Comparison of ENCODE assay signal across 39 cellular contexts in genomic region chr17:67007266-67007665, GRCh38. TPM values are rescaled to one million over a fixed set of nuclear protein-coding genes. Genes with fewer than 3 reads are reported as not detected.
"Had no signal": no experiment of that assay in that cellular context is flagged by ENCODE, and none has a peak within 500 bp of the region (broad histone marks: within the 10 kb centered on the region; RNA-seq: fewer than 3 reads in every experiment).

No MANE protein-coding gene starts in this region.

- H3K9me3 ChIP-seq: adrenal gland, ascending aorta, body of pancreas had no signal

- H3K36me3 ChIP-seq: adrenal gland, ascending aorta, brain microvascular endothelial cell, breast epithelium, cardiac muscle cell had no signal

- ATAC-seq: activated naive CD4-positive, alpha-beta T cell treated with anti-CD3 and anti-CD28 coated beads, Interleukin-2, amount 50 U/mL, for 72 hours; activated naive CD8-positive, alpha-beta T cell treated with anti-CD3 and anti-CD28 coated beads, Interleukin-2, amount 50 U/mL, for 24 hours; activated T-cell treated with anti-CD3 and anti-CD28 coated beads, Interleukin-2, amount 50 U/mL, for 4 hours; activated T-cell treated with anti-CD3 and anti-CD28 coated beads, Interleukin-2, amount 50 U/mL, for 72 hours; activated T-helper 17 cell treated with anti-CD3 and anti-CD28 coated beads, Interleukin-2, amount 50 U/mL, for 72 hours; body of pancreas had no signal

- H3K4me3 ChIP-seq: adrenal gland, ascending aorta, body of pancreas, breast epithelium, cardiac muscle cell had no signal

- H3K4me1 ChIP-seq: adrenal gland, ascending aorta, body of pancreas, breast epithelium had no signal

- DNase-seq: activated effector memory CD4-positive, alpha-beta T cell treated with anti-CD3 and anti-CD28 coated beads, Interleukin-2, amount 50 U/mL, for 16 hours; activated effector memory CD4-positive, alpha-beta T cell treated with Interleukin-2 at 50 U/mL for 16 hours; activated gamma-delta T cell; activated gamma-delta T cell treated with Interleukin-2 at 50 U/mL for 16 hours; activated naive CD4-positive, alpha-beta T cell; activated naive CD4-positive, alpha-beta T cell treated with anti-CD3 and anti-CD28 coated beads for 36 hours; activated naive CD4-positive, alpha-beta T cell treated with anti-CD3 and anti-CD28 coated beads, Interleukin-2, amount 10 ng/mL, durations not matched to agents 7 days and 5 days; activated naive CD4-positive, alpha-beta T cell treated with anti-CD3 and anti-CD28 coated beads, Interleukin-2, amount 50 U/mL, for 16 hours; activated naive CD4-positive, alpha-beta T cell treated with Interleukin-2 at 50 U/mL for 16 hours; activated naive CD8-positive, alpha-beta T cell treated with anti-CD3 and anti-CD28 coated beads for 36 hours; activated naive CD8-positive, alpha-beta T cell treated with anti-CD3 and anti-CD28 coated beads, Interleukin-2, amount 10 ng/mL, durations not matched to agents 7 days and 5 days; activated naive CD8-positive, alpha-beta T cell treated with anti-CD3 and anti-CD28 coated beads, Interleukin-2, amount 50 U/mL, for 24 hours; activated T-cell treated with anti-CD3 and anti-CD28 coated beads, Interleukin-2, amount 50 U/mL, for 24 hours; activated T-cell treated with anti-CD3 and anti-CD28 coated beads, Interleukin-2, amount 50 U/mL, for 4 hours; activated T-cell treated with anti-CD3 and anti-CD28 coated beads, Interleukin-2, amount 50 U/mL, for 48 hours; activated T-cell treated with anti-CD3 and anti-CD28 coated beads, Interleukin-2, amount 50 U/mL, for 72 hours; adrenal gland; amniotic stem cell; amygdala; anterior cingulate cortex; aorta; body of pancreas; brain microvascular endothelial cell; caudate nucleus; central memory CD4-positive, alpha-beta T cell; cerebellar nuclear complex had no signal

- H3K27me3 ChIP-seq: adrenal gland, ascending aorta, body of pancreas, brain microvascular endothelial cell, breast epithelium, cardiac muscle cell had no signal

- H3K27ac ChIP-seq: adrenal gland, ascending aorta, body of pancreas, brain microvascular endothelial cell, breast epithelium, cardiac muscle cell had no signal

- FAIRE-seq: astrocyte, bronchial epithelial cell had no signal

RNA-seq across cellular contexts. Expression of gene CACNG1, which starts 37.1 kb away (rescaled TPM):
- total RNA-seq: activated naive CD4-positive, alpha-beta T cell treated with anti-CD3 and anti-CD28 coated beads for 36 hours; activated naive CD4-positive, alpha-beta T cell treated with anti-CD3 and anti-CD28 coated beads, Interleukin-2, amount 50 U/mL, for 72 hours; activated naive CD8-positive, alpha-beta T cell treated with anti-CD3 and anti-CD28 coated beads for 36 hours; activated naive CD8-positive, alpha-beta T cell treated with anti-CD3 and anti-CD28 coated beads, Interleukin-2, amount 10 ng/mL, durations not matched to agents 7 days and 5 days; activated T-cell treated with anti-CD3 and anti-CD28 coated beads, Interleukin-2, amount 50 U/mL, for 4 hours; activated T-cell treated with anti-CD3 and anti-CD28 coated beads, Interleukin-2, amount 50 U/mL, for 72 hours; activated T-helper 1 cell treated with anti-CD3 and anti-CD28 coated beads, Interleukin-12 subunit alpha, Interleukin-12 subunit beta, Interleukin-2, Interleukin-4 antibody, amounts not matched to agents 30 ng/mL and 10 ng/mL and 1 ng/mL, durations not matched to agents 14 hours and 24 hours and 36 hours; activated T-helper 17 cell treated with anti-CD3 and anti-CD28 coated beads, Interleukin-2, amount 50 U/mL, for 72 hours; activated T-helper 2 cell treated with anti-CD3 and anti-CD28 coated beads, Interferon-gamma antibody, Interleukin-2, Interleukin-4, amounts not matched to agents 10 μg/mL and 5 μg/mL and 100 μg/mL, durations not matched to agents 14 hours and 24 hours and 36 hours; aorta; ascending aorta; astrocyte; body of pancreas; breast epithelium; bronchial epithelial cell; cardiac muscle cell; cardiac septum; cerebellum; chondrocyte had no signal
- polyA plus RNA-seq: adipose tissue, cardiac muscle cell had no signal

RNA-seq across cellular contexts. Expression of gene CACNG4, which starts 42.8 kb away (rescaled TPM):
- total RNA-seq: activated naive CD4-positive, alpha-beta T cell treated with anti-CD3 and anti-CD28 coated beads for 36 hours; activated naive CD4-positive, alpha-beta T cell treated with anti-CD3 and anti-CD28 coated beads, Interleukin-2, amount 50 U/mL, for 72 hours; activated naive CD8-positive, alpha-beta T cell treated with anti-CD3 and anti-CD28 coated beads for 36 hours; activated naive CD8-positive, alpha-beta T cell treated with anti-CD3 and anti-CD28 coated beads, Interleukin-2, amount 10 ng/mL, durations not matched to agents 7 days and 5 days; activated T-cell treated with anti-CD3 and anti-CD28 coated beads, Interleukin-2, amount 50 U/mL, for 72 hours; activated T-helper 1 cell treated with anti-CD3 and anti-CD28 coated beads, Interleukin-12 subunit alpha, Interleukin-12 subunit beta, Interleukin-2, Interleukin-4 antibody, amounts not matched to agents 30 ng/mL and 10 ng/mL and 1 ng/mL, durations not matched to agents 14 hours and 24 hours and 36 hours; activated T-helper 17 cell treated with anti-CD3 and anti-CD28 coated beads, Interleukin-2, amount 50 U/mL, for 72 hours; activated T-helper 2 cell treated with anti-CD3 and anti-CD28 coated beads, Interferon-gamma antibody, Interleukin-2, Interleukin-4, amounts not matched to agents 10 μg/mL and 5 μg/mL and 100 μg/mL, durations not matched to agents 14 hours and 24 hours and 36 hours; aorta; ascending aorta; bronchial epithelial cell had no signal
- polyA plus RNA-seq: aorta had no signal
